8 cellular contexts compared by ENCODE assay signal in genomic region chr20:36573798-36574277, GRCh38. TPM values are rescaled to one million over a fixed set of nuclear protein-coding genes. Genes with fewer than 3 reads are reported as not detected.
DNase-seq lines count a peak whose midpoint lies in the region; TF ChIP-seq lines count a peak whose summit lies in the region.

No MANE protein-coding gene starts in this region.

- H3K9me3 ChIP-seq in AG04450 (ENCODE audit: control insufficient read depth, insufficient read depth, low read length) (no peaks in the 10 kb centered on the region; the same call in 1 of the 2 replicates), GM23248 (ENCODE audit: low read depth) (no peaks in the 10 kb centered on the region), SJCRH30 (replicated peaks) (no peaks in the 10 kb centered on the region)

- H4K20me1 ChIP-seq in GM23248 (ENCODE audit: insufficient read depth), result no peaks in the 10 kb centered on the region

- H3K9me2 ChIP-seq in GM23248 (ENCODE audit: insufficient read depth), result no peaks in the 10 kb centered on the region

- H3K4me3 ChIP-seq in AG04450 (ENCODE audit: low read depth, low read length), result peak overlapping the region; percentile 70
- peak overlapping the region; percentile 80 for H3K4me3 ChIP-seq in GM23248
- peak overlapping the region; percentile 96 for H3K4me3 ChIP-seq in SJCRH30
- H3K4me3 ChIP-seq in cardiac fibroblast (replicated peaks in 1 of 2; ENCODE audit: low read depth in 2 of 2, low read length in 2 of 2), result peak overlapping the region; percentile 64 to 85

- in situ Hi-C loops in GM23248 (cut with MboI), result no loop called here

- peak overlapping the region; percentile 69 for H3K9ac ChIP-seq in GM23248

- peak overlapping the region; percentile 61 for H3K27ac ChIP-seq in AG04450 (ENCODE audit: low read depth, low read length)
- H3K27ac ChIP-seq in GM23248, result no peak overlapping the region
- H3K27ac ChIP-seq in SJCRH30, result peak overlapping the region; percentile 92
- peak overlapping the region; percentile 75 for H3K27ac ChIP-seq in layer of hippocampus (ENCODE audit: low read depth, low read length)

- no peak for DNase-seq in AG04450 (ENCODE audit: low read depth, low spot score)
- DNase-seq in GM23248, result peak; percentile 33
- peak; percentile 64 to 68 for DNase-seq in SJCRH30
- DNase-seq in cardiac fibroblast (ENCODE audit: low read depth in 2 of 2), result peak in 1 of 2 donors; percentile 14
- DNase-seq in stimulated activated CD8-positive, alpha-beta memory T cell treated with anti-CD3 and anti-CD28 coated beads, Interleukin-15, amount 100 ng/mL, for 24 hours (ENCODE audit: low read depth), result peak; percentile 13
- no peak for DNase-seq in H4 (ENCODE audit: low spot score)
- DNase-seq in NCI-H1436 treated with DMSO at 0.1 percent for 48 hours (lab: John Stamatoyannopoulos, UW), result no peak

- 1 to 2% methylated on average over 26 to 36 of the region's 42 CpGs for WGBS in GM23248 (ENCODE audit: low coverage in 1 of 2, low lambda C conversion rate in 2 of 2, missing lambda C conversion rate in 2 of 2), 2 experiments

- 0 out of 2 replicates have a peak, but pooled peaks cover 7% of the 10 kb centered on the region for H3K79me2 ChIP-seq in GM23248 (ENCODE audit: insufficient read depth)

- POLR2A ChIA-PET in AG04450 (lab: Yijun Ruan, JAX), result interaction anchor here (0.9 to 1.1 kb wide), 2 partner anchors 55 to 200 kb away, joined by 3 to 4 read pairs; partner anchors contain the start of gene DSN1

- H3F3A ChIP-seq in GM23248 (ENCODE audit: insufficient read depth), result peaks cover 21% of the 10 kb centered on the region

- H3K4me2 ChIP-seq in GM23248 (ENCODE audit: unreplicated experiment), result peak overlapping the region; percentile 82

- TF ChIP-seq CTCF in AG04450 (IDR thresholded peaks at IDR 0.05; ENCODE audit: low read depth, low read length) (no peak), cardiac fibroblast (IDR thresholded peaks at IDR 0.05; ENCODE audit: low read depth, low read length) (no peak)

- H3K27me3 ChIP-seq in AG04450 (ENCODE audit: control insufficient read depth, insufficient read depth, low read length) (no peaks in the 10 kb centered on the region), GM23248 (replicated peaks; ENCODE audit: insufficient read depth) (no peaks in the 10 kb centered on the region), SJCRH30 (no peaks in the 10 kb centered on the region), layer of hippocampus (ENCODE audit: control insufficient read depth, insufficient read depth, low read length) (no peaks in the 10 kb centered on the region)

- H2AFZ ChIP-seq in GM23248, result peak overlapping the region; percentile 78

- CTCF ChIA-PET in AG04450 (lab: Charles Lee), result interaction anchor here (0.7 kb wide), 1 partner anchor 290 kb away, joined by 5 read pairs; a partner anchor contains a TSS

- H3K36me3 ChIP-seq in GM23248 (ENCODE audit: low read depth), result no peaks in the 10 kb centered on the region
- H3K36me3 ChIP-seq in SJCRH30, result peaks cover 5% of the 10 kb centered on the region

- H3K4me1 ChIP-seq in GM23248 (ENCODE audit: insufficient read depth) (no peaks in the 10 kb centered on the region), SJCRH30 (peaks cover 12% of the 10 kb centered on the region)

RNA-seq across cellular contexts. Expression of gene TGIF2, which starts 0.4 kb away (rescaled TPM):
- polyA plus RNA-seq in AG04450 (2011; rRNA removed) (12.2 TPM in 2 replicates), GM23248 (2016; fragmentation: Nextera tagmentation; extraction: Ambion mirVana) (6.7 and 7.0 TPM in 2 replicates)
- polyA minus RNA-seq in AG04450 (2011; rRNA and poly(A)+ RNA removed), result 11.4 and 13.4 TPM in 2 replicates
- 4.9 and 9.3 TPM in 2 replicates for total RNA-seq in GM23248 (2014; rRNA removed; shearing (Covaris generic))
- total RNA-seq in SJCRH30 (2014; rRNA removed; shearing (Covaris generic)), result 71.1 and 75.5 TPM in 2 replicates
- total RNA-seq in H4 (2014; rRNA removed; shearing (Covaris generic)), result 6.6 and 9.0 TPM in 2 replicates

RNA-seq across cellular contexts. Expression of gene RAB5IF, which starts 31.7 kb away (rescaled TPM):
- polyA plus RNA-seq in AG04450 (2011; rRNA removed) (125 and 151 TPM in 2 replicates), GM23248 (2016; fragmentation: Nextera tagmentation; extraction: Ambion mirVana) (165 and 171 TPM in 2 replicates)
- 31.6 and 47.3 TPM in 2 replicates for polyA minus RNA-seq in AG04450 (2011; rRNA and poly(A)+ RNA removed)
- 115 and 134 TPM in 2 replicates for total RNA-seq in GM23248 (2014; rRNA removed; shearing (Covaris generic))
- total RNA-seq in SJCRH30 (2014; rRNA removed; shearing (Covaris generic)), result 125 and 131 TPM in 2 replicates
- total RNA-seq in H4 (2014; rRNA removed; shearing (Covaris generic)), result 215 and 237 TPM in 2 replicates

RNA-seq across cellular contexts. Expression of gene MYL9, which starts 32.5 kb away (rescaled TPM):
- polyA plus RNA-seq in AG04450 (2011; rRNA removed) (273 and 380 TPM in 2 replicates), GM23248 (2016; fragmentation: Nextera tagmentation; extraction: Ambion mirVana) (681 and 706 TPM in 2 replicates)
- polyA minus RNA-seq in AG04450 (2011; rRNA and poly(A)+ RNA removed), result 338 and 442 TPM in 2 replicates
- 134 and 172 TPM in 2 replicates for total RNA-seq in GM23248 (2014; rRNA removed; shearing (Covaris generic))
- total RNA-seq in SJCRH30 (2014; rRNA removed; shearing (Covaris generic)), result 0.49 and 0.76 TPM in 2 replicates
- not detected in 2 replicates for total RNA-seq in H4 (2014; rRNA removed; shearing (Covaris generic))

Comparison
In these comparisons a context has a peak if more than half of its experiments do, and no peak if none do; other contexts are left out.
1. DNase-seq: peak in GM23248 (single experiment), SJCRH30 (2 of 2) and stimulated activated CD8-positive, alpha-beta memory T cell treated with anti-CD3 and anti-CD28 coated beads, Interleukin-15, amount 100 ng/mL, for 24 hours (single experiment); none in AG04450 (single experiment), H4 (single experiment) and NCI-H1436 treated with DMSO at 0.1 percent for 48 hours (single experiment).
2. RNA of gene MYL9, which starts 32.5 kb away (total RNA-seq): 134 to 172 TPM in GM23248; 0.49 to 0.76 TPM in SJCRH30 and not detected in H4; every median in the first group is over 10 times any median in the second.
3. Peak in every context shown above with its lines, with median percentiles within 50 percentile points of each other: H3K4me3 ChIP-seq.